ENCODE assay signal across 26 cellular contexts in genomic region chr5:116486588-116486987, GRCh38.
DNase-seq lines count a peak whose midpoint lies in the region; FAIRE-seq and TF ChIP-seq lines count a peak whose summit lies in the region.
"Had no signal": no experiment of that assay in that cellular context is flagged by ENCODE, and none has a peak within 500 bp of the region (broad histone marks: within the 10 kb centered on the region; RNA-seq: fewer than 3 reads in every experiment).

No MANE protein-coding gene starts in this region.

- H3K36me3 ChIP-seq in esophagus muscularis mucosa = peaks cover 0 to 41% (median 14%) of the 10 kb centered on the region in 4 donors
- H3K36me3 ChIP-seq in small intestine (ENCODE audit: control insufficient read depth in 2 of 2, insufficient read depth in 2 of 2, low read length in 2 of 2) = peaks cover 3 to 22% of the 10 kb centered on the region in 2 donors
- H3K36me3 ChIP-seq: brain microvascular endothelial cell, neutrophil had no signal

- intact Hi-C loops in esophagus muscularis mucosa (cut with DNase I) = no loop called here

- WGBS in esophagus muscularis mucosa = 57% methylated on average over 8 of the region's 8 CpGs
- WGBS in small intestine, 3 donors = 28 to 56% (median 36%) methylated on average over 8 of the region's 8 CpGs

- H3K27me3 ChIP-seq in esophagus muscularis mucosa = no peaks in the 10 kb centered on the region
- H3K27me3 ChIP-seq in small intestine (ENCODE audit: control insufficient read depth in 2 of 2, insufficient read depth in 2 of 2, low read length in 2 of 2) = no peaks in the 10 kb centered on the region
- H3K27me3 ChIP-seq: adrenal gland, brain microvascular endothelial cell, left lung, right lobe of liver, tibial artery had no signal

- H3K27ac ChIP-seq in VCaP (peak overlapping the region; percentile 65), esophagus muscularis mucosa (replicated peaks in 1 of 4) (no peak overlapping the region), small intestine (ENCODE audit: low read depth in 1 of 2, low read length in 1 of 2) (no peak overlapping the region)
- H3K27ac ChIP-seq: adrenal gland, brain microvascular endothelial cell, epithelial cell of prostate, left lung, neutrophil, right lobe of liver, tibial artery had no signal

- no peak for TF ChIP-seq POLR2A in esophagus muscularis mucosa (IDR thresholded peaks at IDR 0.05; ENCODE audit: low read depth)

- no peak for FAIRE-seq in small intestine (lab: Jason Lieb, UNC)
- no peak for FAIRE-seq in RCC 7860 (lab: Jason Lieb, UNC)
- FAIRE-seq: GM18507, GM19239, HepG2 had no signal

- H3K4me3 ChIP-seq in esophagus muscularis mucosa (no peak overlapping the region), small intestine (ENCODE audit: low read depth in 1 of 2, low read length in 2 of 2) (no peak overlapping the region)
- H3K4me3 ChIP-seq: adrenal gland, left lung, right lobe of liver, tibial artery had no signal

- H3K4me1 ChIP-seq in esophagus muscularis mucosa (no peaks in the 10 kb centered on the region), small intestine (ENCODE audit: control insufficient read depth in 2 of 2, insufficient read depth in 1 of 2, low read depth in 1 of 2, low read length in 1 of 2) (no peaks in the 10 kb centered on the region)
- H3K4me1 ChIP-seq: left lung, right lobe of liver, tibial artery had no signal

- TF ChIP-seq EP300 in esophagus muscularis mucosa (IDR thresholded peaks at IDR 0.05) = no peak

- peak; percentile 69 for DNase-seq in NCI-H1436 treated with DMSO at 0.1 percent for 48 hours (lab: John Stamatoyannopoulos, UW)
- DNase-seq in esophagus muscularis mucosa (ENCODE audit: extremely low spot score) = peak; percentile 29
- DNase-seq in small intestine = peak; percentile 35
- no peak for DNase-seq in T-helper 9 cell
- no peak for DNase-seq in RCC 7860 (ENCODE audit: low spot score)
- DNase-seq in DMS 273 (lab: John Stamatoyannopoulos, UW; ENCODE audit: unreplicated experiment) = no peak
- DNase-seq: activated CD4-positive, alpha-beta T cell treated with anti-CD3 and anti-CD28 coated beads for 4 hours; activated CD8-positive, alpha-beta T cell treated with anti-CD3 and anti-CD28 coated beads, Interleukin-2, amount 10 ng/mL, durations not matched to agents 7 days and 5 days; activated naive CD4-positive, alpha-beta T cell treated with anti-CD3 and anti-CD28 coated beads, Interleukin-2, amount 10 ng/mL, durations not matched to agents 7 days and 5 days; adrenal gland; brain microvascular endothelial cell; DMS153; H7; left lung; mesendoderm; NCI-H1694 treated with DMSO at 0.1 percent for 48 hours; NCI-H524; right lobe of liver; stimulated activated naive CD8-positive, alpha-beta T cell treated with anti-CD3 and anti-CD28 coated beads, Interleukin-15, amount 100 ng/mL, for 72 hours; tibial artery had no signal

- no peaks in the 10 kb centered on the region for H3K9me3 ChIP-seq in esophagus muscularis mucosa
- no peaks in the 10 kb centered on the region for H3K9me3 ChIP-seq in small intestine (ENCODE audit: control insufficient read depth, low read depth)
- H3K9me3 ChIP-seq: adrenal gland, left lung, neutrophil, right lobe of liver, tibial artery had no signal

- no peak for TF ChIP-seq CTCF in VCaP (conservative IDR thresholded peaks at IDR 0.05)
- TF ChIP-seq CTCF in esophagus muscularis mucosa (IDR thresholded peaks at IDR 0.05) = no peak

Comparison
In these comparisons a context has a peak if more than half of its experiments do, and no peak if none do; other contexts are left out.
1. DNase-seq: peak in NCI-H1436 treated with DMSO at 0.1 percent for 48 hours (single experiment), esophagus muscularis mucosa (single experiment) and small intestine (single experiment); none in T-helper 9 cell (single experiment), RCC 7860 (single experiment) and DMS 273 (single experiment).